Comparison of ENCODE assay signal across 31 cellular contexts in genomic region chr10:83179371-83179770, GRCh38.
A peak's percentile ranks its signal among the peaks of the same experiment; 100 is the strongest.
DNase-seq lines count a peak whose midpoint lies in the region; FAIRE-seq and TF ChIP-seq lines count a peak whose summit lies in the region.
"Had no signal": no experiment of that assay in that cellular context is flagged by ENCODE, and none has a peak within 500 bp of the region (broad histone marks: within the 10 kb centered on the region; RNA-seq: fewer than 3 reads in every experiment).

No MANE protein-coding gene starts in this region.

- no peak for TF ChIP-seq CTCF in astrocyte (IDR thresholded peaks at IDR 0.05; ENCODE audit: insufficient read depth, low read depth, low read length)

- H3K9ac ChIP-seq in astrocyte (ENCODE audit: low read length), result no peak overlapping the region
- H3K9ac ChIP-seq: BLaER1; BLaER1 treated with 17β-estradiol and CSF1 and Interleukin-3, amounts not matched to agents 10 nM and 100 nM had no signal

- H3K9me3 ChIP-seq in astrocyte (ENCODE audit: insufficient read depth, low read depth, low read length), result no peaks in the 10 kb centered on the region
- H3K9me3 ChIP-seq: A549; BE2C; BLaER1; BLaER1 treated with 17β-estradiol and CSF1 and Interleukin-3, amounts not matched to agents 10 nM and 100 nM; Caco-2 had no signal

- no peaks in the 10 kb centered on the region for H3K36me3 ChIP-seq in astrocyte (ENCODE audit: insufficient read depth, low read length)
- H3K36me3 ChIP-seq: BE2C; BLaER1; BLaER1 treated with 17β-estradiol and CSF1 and Interleukin-3, amounts not matched to agents 10 nM and 100 nM had no signal

- H3K9me3 Mint-ChIP-seq in astrocyte (ENCODE audit: unreplicated experiment), result no peaks in the 10 kb centered on the region
- peaks cover 30% of the 10 kb centered on the region for H3K9me3 Mint-ChIP-seq in T-helper 2 cell treated with Interferon-gamma antibody and Interleukin-4, amounts not matched to agents 5 μg/mL and 100 μg/mL, for 36 hours

- DNase-seq in astrocyte (ENCODE audit: low read depth), result peak; percentile 75
- DNase-seq in T-helper 2 cell treated with Interferon-gamma antibody and Interleukin-4, amounts not matched to agents 5 μg/mL and 100 μg/mL, for 36 hours (ENCODE audit: low spot score), result no peak
- DNase-seq: 8988T; ACHN; AML-193; BE2C; C1 segment of cervical spinal cord; Caco-2; Calu3; CD4-positive, alpha-beta memory T cell; CD4-positive, alpha-beta T cell; CD4-positive, CD25-positive, alpha-beta regulatory T cell; CD8-positive, alpha-beta memory T cell; CD8-positive, alpha-beta T cell; COR-L47; DMS 273 treated with DMSO at 0.1 percent for 48 hours; DMS153; DMS53; DMS79; DMS79 treated with DMSO at 0.1 percent for 48 hours; DND-41; EL had no signal

- no peaks in the 10 kb centered on the region for H3K79me2 ChIP-seq in astrocyte (ENCODE audit: insufficient read depth, low read length)

- H3K27me3 ChIP-seq in astrocyte (ENCODE audit: insufficient read depth, low read length), result no peaks in the 10 kb centered on the region
- H3K27me3 ChIP-seq: BE2C; BLaER1; BLaER1 treated with 17β-estradiol and CSF1 and Interleukin-3, amounts not matched to agents 10 nM and 100 nM had no signal

- no peak overlapping the region for H3K27ac Mint-ChIP-seq in astrocyte (ENCODE audit: unreplicated experiment)
- no peak overlapping the region for H3K27ac Mint-ChIP-seq in T-helper 2 cell treated with Interferon-gamma antibody and Interleukin-4, amounts not matched to agents 5 μg/mL and 100 μg/mL, for 36 hours
- H3K27ac Mint-ChIP-seq: B cell; CD14-positive monocyte; CD4-positive, alpha-beta memory T cell; CD4-positive, alpha-beta T cell; CD4-positive, CD25-positive, alpha-beta regulatory T cell; CD8-positive, alpha-beta memory T cell; CD8-positive, alpha-beta T cell had no signal

- H3K4me3 Mint-ChIP-seq in astrocyte (ENCODE audit: unreplicated experiment), result no peak overlapping the region
- no peak overlapping the region for H3K4me3 Mint-ChIP-seq in T-helper 2 cell treated with Interferon-gamma antibody and Interleukin-4, amounts not matched to agents 5 μg/mL and 100 μg/mL, for 36 hours
- H3K4me3 Mint-ChIP-seq: B cell; CD14-positive monocyte; CD4-positive, alpha-beta memory T cell; CD4-positive, alpha-beta T cell; CD4-positive, CD25-positive, alpha-beta regulatory T cell; CD8-positive, alpha-beta memory T cell; CD8-positive, alpha-beta T cell had no signal

- no peak for FAIRE-seq in astrocyte (lab: Jason Lieb, UNC)
- FAIRE-seq: A204.1, A549, D721Med had no signal

- H3K4me1 Mint-ChIP-seq in astrocyte (ENCODE audit: low read depth, unreplicated experiment), result peaks cover 7% of the 10 kb centered on the region
- H3K4me1 Mint-ChIP-seq in T-helper 2 cell treated with Interferon-gamma antibody and Interleukin-4, amounts not matched to agents 5 μg/mL and 100 μg/mL, for 36 hours (ENCODE audit: low read depth), result no peaks in the 10 kb centered on the region
- H3K4me1 Mint-ChIP-seq: B cell; CD14-positive monocyte; CD4-positive, alpha-beta memory T cell; CD4-positive, CD25-positive, alpha-beta regulatory T cell; CD8-positive, alpha-beta memory T cell had no signal

- H3K4me1 ChIP-seq in astrocyte (ENCODE audit: insufficient read depth, low read length), result peaks cover under 1% of the 10 kb centered on the region
- H3K4me1 ChIP-seq: A549; BE2C; BLaER1; BLaER1 treated with 17β-estradiol and CSF1 and Interleukin-3, amounts not matched to agents 10 nM and 100 nM; Caco-2 had no signal

- no peaks in the 10 kb centered on the region for H4K20me1 ChIP-seq in astrocyte (ENCODE audit: insufficient read depth, low read length)
- H4K20me1 ChIP-seq: BLaER1; BLaER1 treated with 17β-estradiol and CSF1 and Interleukin-3, amounts not matched to agents 10 nM and 100 nM had no signal

- H2AFZ ChIP-seq in astrocyte (ENCODE audit: low read depth, low read length), result no peak overlapping the region

- no peaks in the 10 kb centered on the region for H3K27me3 Mint-ChIP-seq in astrocyte (ENCODE audit: low read depth, unreplicated experiment)
- H3K27me3 Mint-ChIP-seq in T-helper 2 cell treated with Interferon-gamma antibody and Interleukin-4, amounts not matched to agents 5 μg/mL and 100 μg/mL, for 36 hours (ENCODE audit: low read depth), result no peaks in the 10 kb centered on the region
- H3K27me3 Mint-ChIP-seq: B cell; CD4-positive, alpha-beta memory T cell; CD4-positive, alpha-beta T cell; CD4-positive, CD25-positive, alpha-beta regulatory T cell; CD8-positive, alpha-beta memory T cell had no signal

- no peak overlapping the region for H3K4me3 ChIP-seq in astrocyte (ENCODE audit: insufficient read depth, low read depth, low read length)
- H3K4me3 ChIP-seq: A549; BLaER1; BLaER1 treated with 17β-estradiol and CSF1 and Interleukin-3, amounts not matched to agents 10 nM and 100 nM had no signal

- H3K4me2 ChIP-seq in astrocyte (ENCODE audit: low read length), result no peak overlapping the region
- H3K4me2 ChIP-seq: A549; BLaER1; BLaER1 treated with 17β-estradiol and CSF1 and Interleukin-3, amounts not matched to agents 10 nM and 100 nM had no signal

- H3K27ac ChIP-seq in astrocyte (ENCODE audit: low read depth, low read length), result no peak overlapping the region
- H3K27ac ChIP-seq: 22Rv1; A549; BLaER1; BLaER1 treated with 17β-estradiol and CSF1 and Interleukin-3, amounts not matched to agents 10 nM and 100 nM; C4-2B had no signal

- no peaks in the 10 kb centered on the region for H3K36me3 Mint-ChIP-seq in astrocyte (ENCODE audit: low read depth, unreplicated experiment)
- no peaks in the 10 kb centered on the region for H3K36me3 Mint-ChIP-seq in T-helper 2 cell treated with Interferon-gamma antibody and Interleukin-4, amounts not matched to agents 5 μg/mL and 100 μg/mL, for 36 hours (ENCODE audit: low read depth)
- H3K36me3 Mint-ChIP-seq: CD14-positive monocyte; CD4-positive, alpha-beta memory T cell; CD4-positive, CD25-positive, alpha-beta regulatory T cell; CD8-positive, alpha-beta memory T cell; CD8-positive, alpha-beta T cell had no signal
